Comparison of ENCODE assay signal across 28 cellular contexts in genomic region chr17:8231701-8232100, GRCh38. TPM values are rescaled to one million over a fixed set of nuclear protein-coding genes. Genes with fewer than 3 reads are reported as not detected.
"Had no signal": no experiment of that assay in that cellular context is flagged by ENCODE, and none has a peak within 500 bp of the region (broad histone marks: within the 10 kb centered on the region; RNA-seq: fewer than 3 reads in every experiment).

No MANE protein-coding gene starts in this region.

- H3K27me3 ChIP-seq: heart right ventricle, hepatocyte, left lung, pancreas, testis, thyroid gland, transverse colon, upper lobe of left lung, vagina had no signal

- H3K27ac ChIP-seq: heart right ventricle, hepatocyte, left lung, lower lobe of right lung, pancreas, prostate gland, skin epidermis, testis, thyroid gland, transverse colon, upper lobe of left lung, vagina had no signal

- ATAC-seq: heart right ventricle; left colon; left lung; lower lobe of right lung; naive thymus-derived CD8-positive, alpha-beta T cell; pancreas; right cardiac atrium; sciatic nerve; stimulated activated naive CD8-positive, alpha-beta T cell treated with anti-CD3 and anti-CD28 coated beads, Interleukin-15, amount 100 ng/mL, for 72 hours had no signal

- H3K9me3 ChIP-seq: heart right ventricle, left lung, lower lobe of right lung, pancreas, prostate gland, testis, thyroid gland, transverse colon, upper lobe of left lung, vagina had no signal

- H3K4me3 ChIP-seq: heart right ventricle, hepatocyte, left lung, lower lobe of right lung, pancreas, prostate gland, skin epidermis, testis, thyroid gland, transverse colon, upper lobe of left lung, vagina had no signal

- DNase-seq: heart right ventricle; left colon; left lung; lower lobe of right lung; mammary epithelial cell; mesenchymal stem cell; naive thymus-derived CD8-positive, alpha-beta T cell; pancreas; retina; right cardiac atrium; stimulated activated CD4-positive, alpha-beta T cell treated with anti-CD3 and anti-CD28 coated beads, Interleukin-12 subunit alpha, Interleukin-12 subunit beta, amount 100 ng/mL, for 4 hours; stimulated activated CD4-positive, alpha-beta T cell treated with anti-CD3 and anti-CD28 coated beads, Interleukin-15, amount 100 ng/mL, for 24 hours; stimulated activated CD4-positive, alpha-beta T cell treated with anti-CD3 and anti-CD28 coated beads, Interleukin-2, amount 100 ng/mL, for 24 hours; stimulated activated CD4-positive, alpha-beta T cell treated with anti-CD3 and anti-CD28 coated beads, Interleukin-4, amount 100 ng/mL, for 1 hour; stimulated activated naive CD4-positive, alpha-beta T cell; stimulated activated naive CD8-positive, alpha-beta T cell treated with anti-CD3 and anti-CD28 coated beads, Interleukin-15, amount 100 ng/mL, for 72 hours; testis; thyroid gland; transverse colon; upper lobe of left lung had no signal

- H3K4me1 ChIP-seq: pancreas, prostate gland, thyroid gland had no signal

- H3K9me3 Mint-ChIP-seq: naive thymus-derived CD8-positive, alpha-beta T cell; nephron; neural crest cell; stimulated activated naive CD8-positive, alpha-beta T cell treated with anti-CD3 and anti-CD28 coated beads, Interleukin-15, amount 100 ng/mL, for 72 hours had no signal

- FAIRE-seq: keratinocyte, pancreas had no signal

- H3K79me2 ChIP-seq: hepatocyte had no signal

- H3K4me3 Mint-ChIP-seq: nephron; neural crest cell; stimulated activated naive CD8-positive, alpha-beta T cell treated with anti-CD3 and anti-CD28 coated beads, Interleukin-15, amount 100 ng/mL, for 72 hours had no signal

- H2AFZ ChIP-seq: hepatocyte had no signal

- H3K27ac Mint-ChIP-seq: nephron; stimulated activated naive CD8-positive, alpha-beta T cell treated with anti-CD3 and anti-CD28 coated beads, Interleukin-15, amount 100 ng/mL, for 72 hours had no signal

- H3K4me2 ChIP-seq: hepatocyte had no signal

- H3K27me3 Mint-ChIP-seq: naive thymus-derived CD8-positive, alpha-beta T cell; stimulated activated naive CD8-positive, alpha-beta T cell treated with anti-CD3 and anti-CD28 coated beads, Interleukin-15, amount 100 ng/mL, for 72 hours had no signal

RNA-seq across cellular contexts. Expression of gene AURKB, which starts 21.3 kb away (rescaled TPM):
- total RNA-seq: naive thymus-derived CD8-positive, alpha-beta T cell; vagina had no signal
- polyA plus RNA-seq: naive thymus-derived CD8-positive, alpha-beta T cell had no signal
